ENCODE assay signal across 12 cellular contexts in genomic region chr21:20443558-20444155, GRCh38.
A peak's percentile ranks its signal among the peaks of the same experiment; 100 is the strongest.
DNase-seq lines count a peak whose midpoint lies in the region; ATAC-seq and TF ChIP-seq lines count a peak whose summit lies in the region.
"Had no signal": no experiment of that assay in that cellular context is flagged by ENCODE, and none has a peak within 500 bp of the region (broad histone marks: within the 10 kb centered on the region; RNA-seq: fewer than 3 reads in every experiment).

No MANE protein-coding gene starts in this region.

- DNase-seq in heart right ventricle (no peak), left ventricle myocardium superior (no peak), NCI-H1694 treated with DMSO at 0.1 percent for 48 hours (lab: John Stamatoyannopoulos, UW) (peak; percentile 14), endothelial cell (ENCODE audit: low spot score) (no peak), transverse colon (no peak), lower leg skin (ENCODE audit: low spot score in 2 of 2) (no peak)
- no peak for DNase-seq in NK-92 treated with Interleukin-12 subunit alpha and Interleukin-12 subunit beta, amount 100 ng/mL, for 24 hours (lab: John Stamatoyannopoulos, UW)
- DNase-seq: effector CD8-positive, alpha-beta T cell; GOT3; NCI-H510A had no signal

- H3K9me3 Mint-ChIP-seq in endothelial cell (ENCODE audit: unreplicated experiment), result no peaks in the 10 kb centered on the region

- H3K27me3 Mint-ChIP-seq in endothelial cell (ENCODE audit: unreplicated experiment), result peaks cover 3% of the 10 kb centered on the region

- TF ChIP-seq EP300 in transverse colon (IDR thresholded peaks at IDR 0.05; ENCODE audit: low read depth), result no peak

- H3K4me3 Mint-ChIP-seq in endothelial cell (ENCODE audit: unreplicated experiment), result no peak overlapping the region

- no peak for ATAC-seq in heart right ventricle
- no peak for ATAC-seq in left ventricle myocardium superior
- ATAC-seq in GM18873 (IDR thresholded peaks at IDR 0.05; ENCODE audit: low FRiP score, unreplicated experiment), result no peak
- ATAC-seq: mucosa of descending colon had no signal

- H3K4me1 ChIP-seq in heart right ventricle (no peaks in the 10 kb centered on the region), transverse colon (no peaks in the 10 kb centered on the region)

- intact Hi-C loops in heart right ventricle (cut with DNase I), result no loop called here
- intact Hi-C loops in left ventricle myocardium superior (cut with micrococcal nuclease), result no loop called here
- intact Hi-C loops in transverse colon (cut with DNase I; ENCODE audit: low total_unique reads), result no loop called here
- intact Hi-C loops in lower leg skin (cut with DNase I; ENCODE audit: low total_unique reads), result no loop called here

- H3K27ac Mint-ChIP-seq in endothelial cell (ENCODE audit: unreplicated experiment), result no peak overlapping the region

- H3K27ac ChIP-seq in heart right ventricle (no peak overlapping the region), transverse colon (no peak overlapping the region)

- H3K36me3 ChIP-seq in heart right ventricle (no peaks in the 10 kb centered on the region), transverse colon (no peaks in the 10 kb centered on the region)

- H3K27me3 ChIP-seq in heart right ventricle (no peaks in the 10 kb centered on the region), transverse colon (no peaks in the 10 kb centered on the region)

- WGBS in heart right ventricle, 2 donors, result 59 to 66% methylated on average over 13 of the region's 13 CpGs
- 69 to 70% methylated on average over 12 to 13 of the region's 13 CpGs for WGBS in transverse colon (ENCODE audit: low coverage in 1 of 2), 2 donors
- whole genome bisulfite sequencing in lower leg skin, 2 donors, result 72 to 76% methylated on average over 13 of the region's 13 CpGs

- TF ChIP-seq POLR2A in transverse colon (IDR thresholded peaks at IDR 0.05), result no peak
- TF ChIP-seq POLR2A in lower leg skin (IDR thresholded peaks at IDR 0.05), result no peak

- TF ChIP-seq CTCF in heart right ventricle (IDR thresholded peaks at IDR 0.05) (peak in 8 of 9 donors; percentile 15 to 48 (median 32)), endothelial cell (IDR thresholded peaks at IDR 0.05; ENCODE audit: unreplicated experiment) (peak; percentile 92), transverse colon (IDR thresholded peaks at IDR 0.05) (peak; percentile 39 to 55 (median 44)), lower leg skin (IDR thresholded peaks at IDR 0.05) (no peak)

- peaks cover 0 to 9% (median 0%) of the 10 kb centered on the region in 11 donors for H3K9me3 ChIP-seq in heart right ventricle
- H3K9me3 ChIP-seq in transverse colon, result no peaks in the 10 kb centered on the region
- H3K9me3 ChIP-seq: mucosa of descending colon had no signal

- no peaks in the 10 kb centered on the region for H3K36me3 Mint-ChIP-seq in endothelial cell (ENCODE audit: low read depth, unreplicated experiment)

- in situ Hi-C loops in transverse colon (cut with MboI; ENCODE audit: low pct_ligation_motif_present in 1 of 4, low pct_unique_long_range_greater_than_20kb in 1 of 4, low sequenced_read_pairs in 3 of 4), result no loop called here

- H3K4me1 Mint-ChIP-seq in endothelial cell (ENCODE audit: unreplicated experiment), result no peaks in the 10 kb centered on the region

- H3K4me3 ChIP-seq in heart right ventricle (no peak overlapping the region), transverse colon (no peak overlapping the region), lower leg skin (ENCODE audit: low read depth, poor library complexity, severe bottlenecking) (no peak overlapping the region)
- H3K4me3 ChIP-seq: mucosa of descending colon had no signal

Comparison
In these comparisons a context has a peak if more than half of its experiments do, and no peak if none do; other contexts are left out.
1. CTCF ChIP-seq: peak in heart right ventricle (8 of 9), endothelial cell (single experiment) and transverse colon (5 of 5); none in lower leg skin (0 of 3).